8 cellular contexts compared by ENCODE assay signal in genomic region chr2:226215902-226216503, GRCh38.
DNase-seq lines count a peak whose midpoint lies in the region; ATAC-seq, FAIRE-seq and TF ChIP-seq lines count a peak whose summit lies in the region.

No MANE protein-coding gene starts in this region.

- no peak overlapping the region for H3K4me3 ChIP-seq in A549

- peak in 1 of 2 experiments; percentile 66 for DNase-seq in A549 (ENCODE audit: low read depth in 1 of 2, low spot score in 1 of 2)
- peak; percentile 15 for DNase-seq in NCI-H2081 treated with DMSO at 0.1 percent for 48 hours (lab: John Stamatoyannopoulos, UW)
- DNase-seq in activated CD4-positive, alpha-beta T cell treated with anti-CD3 and anti-CD28 coated beads for 36 hours = peak; percentile 80
- peak; percentile 27 for DNase-seq in effector CD4-positive, alpha-beta T cell
- DNase-seq in mucosa of gallbladder (ENCODE audit: low spot score) = peak; percentile 49
- peak in 38 of 49 donors; percentile 1 to 63 (median 24) for DNase-seq in substantia nigra (lab: John Stamatoyannopoulos, UW)

- intact Hi-C loops in activated CD4-positive, alpha-beta T cell treated with anti-CD3 and anti-CD28 coated beads for 36 hours (cut with DNase I, micrococcal nuclease) = loop anchor here (1.0 to 10.0 kb wide), 5 partner anchors 541 to 891 kb away; no protein-coding TSS in a partner anchor

- H3K4me1 ChIP-seq in A549 = peaks cover 28% of the 10 kb centered on the region

- TF ChIP-seq EP300 in A549 (IDR thresholded peaks at IDR 0.05) = no peak

- TF ChIP-seq POLR2A in A549 (IDR thresholded peaks at IDR 0.05; ENCODE audit: low read length) (no peak), GM18505 (IDR thresholded peaks at IDR 0.05; ENCODE audit: borderline replicate concordance, extremely low read depth, insufficient read depth, insufficient read length) (no peak)

- no peak overlapping the region for H3K4me2 ChIP-seq in A549

- peaks cover 3% of the 10 kb centered on the region for H3K27me3 Mint-ChIP-seq in activated CD4-positive, alpha-beta T cell treated with anti-CD3 and anti-CD28 coated beads for 36 hours

- peak overlapping the region in 1 of 2 experiments; percentile 22; a peak in 2 of 6 replicates for H3K27ac ChIP-seq in A549
- no peak overlapping the region for H3K27ac ChIP-seq in substantia nigra (ENCODE audit: low read depth, low read length, poor library complexity, severe bottlenecking)

- H3K9me3 Mint-ChIP-seq in activated CD4-positive, alpha-beta T cell treated with anti-CD3 and anti-CD28 coated beads for 36 hours (ENCODE audit: low read depth) = no peaks in the 10 kb centered on the region

- no peak overlapping the region for H3K27ac Mint-ChIP-seq in activated CD4-positive, alpha-beta T cell treated with anti-CD3 and anti-CD28 coated beads for 36 hours

- 68% methylated on average over 11 of the region's 11 CpGs for WGBS in A549 (ENCODE audit: missing lambda C conversion rate)

- peak; percentile 56 to 90; a peak in 3 of 6 replicates for ATAC-seq in A549
- ATAC-seq in GM18505 (IDR thresholded peaks at IDR 0.05; ENCODE audit: unreplicated experiment) = peak; percentile 98
- peak; percentile 94 for ATAC-seq in HG02938 (IDR thresholded peaks at IDR 0.05; ENCODE audit: unreplicated experiment)
- peak; percentile 95 for ATAC-seq in activated CD4-positive, alpha-beta T cell treated with anti-CD3 and anti-CD28 coated beads for 36 hours

- POLR2A ChIA-PET in A549 (lab: Yijun Ruan, JAX) = no interaction called here
- POLR2A ChIA-PET in activated CD4-positive, alpha-beta T cell treated with anti-CD3 and anti-CD28 coated beads for 36 hours (lab: Charles Lee) = no interaction called here

- H3K4me3 Mint-ChIP-seq in activated CD4-positive, alpha-beta T cell treated with anti-CD3 and anti-CD28 coated beads for 36 hours = no peak overlapping the region

- TF ChIP-seq RAD21 in A549 (conservative IDR thresholded peaks at IDR 0.05 in 1 of 2, IDR thresholded peaks at IDR 0.05 in 1 of 2) = peak; percentile 33 to 48; a peak in 3 of 5 replicates

- no peaks in the 10 kb centered on the region for H3K9me3 ChIP-seq in A549

- peak; percentile 37 for TF ChIP-seq CTCF in A549 (IDR thresholded peaks at IDR 0.05)

- CTCF ChIA-PET in A549 (lab: Yijun Ruan, JAX) = interaction anchor here (1.0 to 1.6 kb wide), 3 partner anchors 24 to 579 kb away, joined by 3 to 5 read pairs (median 3); no protein-coding TSS in a partner anchor
- CTCF ChIA-PET in activated CD4-positive, alpha-beta T cell treated with anti-CD3 and anti-CD28 coated beads for 36 hours (lab: Charles Lee) = interaction anchor here (0.9 to 2.5 kb wide), 8 partner anchors 10 to 587 kb away, joined by 3 to 10 read pairs (median 3); no protein-coding TSS in a partner anchor

- no peaks in the 10 kb centered on the region for H3K4me1 Mint-ChIP-seq in activated CD4-positive, alpha-beta T cell treated with anti-CD3 and anti-CD28 coated beads for 36 hours

- no peaks in the 10 kb centered on the region for H3K36me3 Mint-ChIP-seq in activated CD4-positive, alpha-beta T cell treated with anti-CD3 and anti-CD28 coated beads for 36 hours (ENCODE audit: low read depth)

- no peak for FAIRE-seq in A549 (lab: Jason Lieb, UNC)

TF ChIP-seq in A549, 52 proteins besides CTCF, POLR2A, EP300 and RAD21:
- TF ChIP-seq MAFK (IDR thresholded peaks at IDR 0.05; ENCODE audit: partially characterized antibody) = peak; percentile 30
- TF ChIP-seq CHD2 (IDR thresholded peaks at IDR 0.05; ENCODE audit: low read length, partially characterized antibody) = no peak
